In genomic region chr4:31111794-31112193, GRCh38 we compare ENCODE assay signal across 3 cellular contexts.
TF ChIP-seq lines count a peak whose summit lies in the region.

No MANE protein-coding gene starts in this region.

TF ChIP-seq in A549, 52 proteins besides CTCF, POLR2A, EP300 and RAD21:
- TF ChIP-seq MAFK (IDR thresholded peaks at IDR 0.05; ENCODE audit: partially characterized antibody): peak; percentile 84
- no peak for TF ChIP-seq NPAS2 (CRISPR knock-in tag; IDR thresholded peaks at IDR 0.05; ENCODE audit: borderline replicate concordance)

TF ChIP-seq in HCT116, 20 proteins besides CTCF, POLR2A, EP300 and RAD21:
- TF ChIP-seq EZH2phosphoT487 (IDR thresholded peaks at IDR 0.05; ENCODE audit: borderline replicate concordance) (no peak), ZFX (IDR thresholded peaks at IDR 0.05) (no peak), EGR1 (IDR thresholded peaks at IDR 0.05; ENCODE audit: low read depth) (no peak), CEBPB (IDR thresholded peaks at IDR 0.05; ENCODE audit: low read depth) (no peak), ELF1 (IDR thresholded peaks at IDR 0.05; ENCODE audit: borderline replicate concordance, low read depth) (no peak), EZH2 (IDR thresholded peaks at IDR 0.05) (no peak), MAX (IDR thresholded peaks at IDR 0.05) (no peak), SP1 (IDR thresholded peaks at IDR 0.05; ENCODE audit: low read depth) (no peak), TCF7L2 (IDR thresholded peaks at IDR 0.05; ENCODE audit: borderline replicate concordance, extremely low read depth, insufficient read depth, insufficient read length) (no peak), YY1 (IDR thresholded peaks at IDR 0.05; ENCODE audit: extremely low read depth, insufficient replicate concordance, low read depth, low read length) (no peak), ZBTB33 (IDR thresholded peaks at IDR 0.05; ENCODE audit: extremely low read depth, insufficient replicate concordance, low read length) (no peak), SIN3A (IDR thresholded peaks at IDR 0.05; ENCODE audit: low read depth) (no peak), ATF3 (IDR thresholded peaks at IDR 0.05) (no peak), SRF (IDR thresholded peaks at IDR 0.05; ENCODE audit: low read depth) (no peak)

TF ChIP-seq in K562, 482 proteins besides CTCF, POLR2A, EP300 and RAD21 (continues in another document):
- TF ChIP-seq ZNF444 (CRISPR knock-in tag; IDR thresholded peaks at IDR 0.05) (no peak), DIDO1 (tag; IDR thresholded peaks at IDR 0.05; ENCODE audit: low read depth) (no peak), JUNB (CRISPR knock-in tag; conservative IDR thresholded peaks at IDR 0.05) (no peak), ZNF766 (CRISPR knock-in tag; conservative IDR thresholded peaks at IDR 0.05) (no peak), HINFP (tag; conservative IDR thresholded peaks at IDR 0.05; ENCODE audit: low read depth) (no peak), NKRF (IDR thresholded peaks at IDR 0.05; ENCODE audit: borderline replicate concordance) (no peak), CUX1 (CRISPR knock-in tag; IDR thresholded peaks at IDR 0.05) (no peak), MAFK (IDR thresholded peaks at IDR 0.05; ENCODE audit: low read length) (peak; percentile 85), ZNF41 (CRISPR knock-in tag; conservative IDR thresholded peaks at IDR 0.05) (no peak), MAFF (IDR thresholded peaks at IDR 0.05; ENCODE audit: low read length) (peak; percentile 79), ZNF316 (IDR thresholded peaks at IDR 0.05) (peak; percentile 85), ARID4B (CRISPR knock-in tag; IDR thresholded peaks at IDR 0.05) (no peak), ETV1 (tag; conservative IDR thresholded peaks at IDR 0.05; ENCODE audit: low read depth) (no peak), TFE3 (CRISPR knock-in tag; IDR thresholded peaks at IDR 0.05) (no peak), BMI1 (IDR thresholded peaks at IDR 0.05; ENCODE audit: low read length) (no peak), HNRNPK (IDR thresholded peaks at IDR 0.05; ENCODE audit: low read depth, low read length, poor library complexity, severe bottlenecking) (no peak), CTCFL (IDR thresholded peaks at IDR 0.05; ENCODE audit: borderline replicate concordance, insufficient read depth, low read depth, low read length, poor library complexity, severe bottlenecking) (no peak), MAX (CRISPR knock-in tag; IDR thresholded peaks at IDR 0.05) (no peak), MAFG (tag; conservative IDR thresholded peaks at IDR 0.05) (peak; percentile 58), PTRF (tag; IDR thresholded peaks at IDR 0.05) (no peak), C11orf30 (IDR thresholded peaks at IDR 0.05; ENCODE audit: low read depth) (peak; percentile 52; the same call in 1 of the 2 replicates)
